In the genomic region with DNA sequence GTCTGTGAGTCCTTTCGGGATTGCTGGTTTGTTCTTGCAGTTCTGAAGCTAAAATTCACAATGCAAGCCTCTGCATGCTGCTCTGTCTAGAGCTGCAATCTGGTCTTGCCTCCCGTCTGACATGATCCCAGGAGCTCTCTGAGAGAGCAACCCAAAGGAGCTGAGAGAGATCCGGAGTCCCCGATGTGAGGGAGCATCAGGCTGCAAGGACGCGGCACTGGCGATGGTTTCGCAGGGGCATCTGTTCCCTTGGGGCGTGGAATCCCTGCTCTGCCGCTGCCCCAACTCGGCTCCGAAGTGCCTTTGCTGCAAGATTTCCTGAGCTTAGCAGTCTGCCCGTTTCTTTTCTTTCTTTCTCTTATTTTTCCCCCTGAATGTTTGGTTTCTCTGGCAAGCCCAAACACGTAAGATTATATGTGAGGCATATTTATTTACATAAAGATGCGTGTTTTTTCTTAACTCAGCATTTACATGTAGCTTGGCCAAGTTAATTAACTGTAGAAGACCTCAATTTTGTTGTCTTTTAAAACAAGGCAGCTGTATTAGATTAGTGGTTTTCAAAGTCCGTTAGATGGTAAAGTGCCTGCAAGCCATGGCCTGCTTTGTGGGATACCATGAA, we compare ENCODE assay signal across 22 cellular contexts.
DNase-seq lines count a peak whose midpoint lies in the region; ATAC-seq and TF ChIP-seq lines count a peak whose summit lies in the region.
"Had no signal": no experiment of that assay in that cellular context is flagged by ENCODE, and none has a peak within 500 bp of the region (broad histone marks: within the 10 kb centered on the region; RNA-seq: fewer than 3 reads in every experiment).

No MANE protein-coding gene starts in this region.

- H3K18ac ChIP-seq in mesendoderm (ENCODE audit: low read length): no peak overlapping the region

- TF ChIP-seq CTCF in BJ (IDR thresholded peaks at IDR 0.05; ENCODE audit: insufficient read depth, low read depth, low read length) (no peak), upper lobe of right lung (IDR thresholded peaks at IDR 0.05) (no peak)

- H3K56ac ChIP-seq in mesendoderm (ENCODE audit: low read length): no peak overlapping the region

- no peaks in the 10 kb centered on the region for H3K79me2 ChIP-seq in mesendoderm (ENCODE audit: control insufficient read depth, insufficient read depth, low read length)

- H2BK120ac ChIP-seq in mesendoderm (ENCODE audit: low read depth, low read length): no peak overlapping the region

- H2BK15ac ChIP-seq in mesendoderm (replicated peaks; ENCODE audit: low read depth): no peak overlapping the region

- no peak overlapping the region for H3K4me2 ChIP-seq in mesendoderm (ENCODE audit: low read length)

- H3K36me3 ChIP-seq in BJ (ENCODE audit: control insufficient read depth, insufficient read depth, low read length): no peaks in the 10 kb centered on the region
- H3K36me3 ChIP-seq in mesendoderm (ENCODE audit: control insufficient read depth, insufficient read depth, low read length): no peaks in the 10 kb centered on the region
- no peaks in the 10 kb centered on the region for H3K36me3 ChIP-seq in upper lobe of right lung
- H3K36me3 ChIP-seq: ascending aorta, right atrium auricular region, SJSA1, uterus had no signal

- no peaks in the 10 kb centered on the region for H3K9me3 ChIP-seq in upper lobe of right lung
- H3K9me3 ChIP-seq: ascending aorta, right atrium auricular region, SJSA1, uterus had no signal

- H4K5ac ChIP-seq in mesendoderm (ENCODE audit: low read length): no peak overlapping the region

- H3K27ac ChIP-seq in mesendoderm (ENCODE audit: low read depth, low read length): no peak overlapping the region
- no peak overlapping the region for H3K27ac ChIP-seq in upper lobe of right lung
- H3K27ac ChIP-seq: ascending aorta, right atrium auricular region, SJSA1, uterus had no signal

- 0 out of 2 replicates have a peak overlapping the region, but pooled peaks have one; percentile 11 for H3K4me3 ChIP-seq in BJ (ENCODE audit: low read depth, low read length)
- no peak overlapping the region for H3K4me3 ChIP-seq in mesendoderm (ENCODE audit: low read length)
- H3K4me3 ChIP-seq in upper lobe of right lung: no peak overlapping the region
- H3K4me3 ChIP-seq: ascending aorta, right atrium auricular region, SJSA1, uterus had no signal

- H3K79me1 ChIP-seq in mesendoderm (ENCODE audit: low read length): no peaks in the 10 kb centered on the region

- POLR2A ChIA-PET in BJ (lab: Charles Lee): no interaction called here

- no peak overlapping the region for H2AK5ac ChIP-seq in mesendoderm (ENCODE audit: low read length)

- H2BK5ac ChIP-seq in mesendoderm (ENCODE audit: low read length): no peak overlapping the region

- H3K23ac ChIP-seq in mesendoderm (ENCODE audit: low read length): no peak overlapping the region

- CTCF ChIA-PET in BJ (lab: Yijun Ruan, JAX): interaction anchor here (1.0 kb wide), 1 partner anchor 25 kb away, joined by 3 read pairs; no protein-coding TSS in a partner anchor

- no peak for ATAC-seq in upper lobe of right lung
- ATAC-seq in GM19455 (IDR thresholded peaks at IDR 0.05; ENCODE audit: unreplicated experiment): no peak

- WGBS in mesendoderm (ENCODE audit: extremely low coverage, insufficient coverage, low lambda C conversion rate): no CpG with 5 or more reads among the region's 16 CpGs

- intact Hi-C loops in upper lobe of right lung (cut with DNase I): no loop called here

- DNase-seq in BJ (ENCODE audit: low read depth) (no peak), NCI-H2171 (lab: John Stamatoyannopoulos, UW) (peak; percentile 65), ecto neural progenitor cell (ENCODE audit: low spot score) (peak; percentile 49), mesendoderm (peak; percentile 5), activated gamma-delta T cell (lab: John Stamatoyannopoulos, UW) (no peak), upper lobe of right lung (no peak)
- no peak for DNase-seq in stimulated activated CD8-positive, alpha-beta memory T cell treated with anti-CD3 and anti-CD28 coated beads, Interleukin-4, amount 100 ng/mL, for 48 hours
- DNase-seq: ACHN; activated CD4-positive, CD25-positive, alpha-beta regulatory T cell treated with anti-CD3 and anti-CD28 coated beads, Interleukin-2, amount 50 U/mL, for 72 hours; CD8-positive, alpha-beta memory T cell; cortex of kidney; erythroblast; head of caudate nucleus; NCI-H2081 treated with DMSO at 0.1 percent for 48 hours; NCI-H526 treated with DMSO at 0.1 percent for 48 hours; OCI-M1; T-helper 9 cell; uterus had no signal

- H3K4me1 ChIP-seq in mesendoderm (ENCODE audit: control insufficient read depth, low read depth, low read length): no peaks in the 10 kb centered on the region
- H3K4me1 ChIP-seq in upper lobe of right lung: no peaks in the 10 kb centered on the region
- H3K4me1 ChIP-seq: ascending aorta, right atrium auricular region, SJSA1, uterus had no signal

- H3K27me3 ChIP-seq in BJ (ENCODE audit: control insufficient read depth, insufficient read depth, low read length) (no peaks in the 10 kb centered on the region), mesendoderm (ENCODE audit: insufficient read depth, low read length, poor library complexity) (no peaks in the 10 kb centered on the region), upper lobe of right lung (no peaks in the 10 kb centered on the region)
- H3K27me3 ChIP-seq: ascending aorta, right atrium auricular region, SJSA1, uterus had no signal

- H4K8ac ChIP-seq in mesendoderm (ENCODE audit: low read depth, low read length): no peak overlapping the region

- no peak overlapping the region for H3K4ac ChIP-seq in mesendoderm (ENCODE audit: low read depth, low read length)

- no peak overlapping the region for H3K9ac ChIP-seq in mesendoderm (ENCODE audit: low read length)

Comparison
In these comparisons a context has a peak if more than half of its experiments do, and no peak if none do; other contexts are left out.
1. DNase-seq: peak in NCI-H2171 (single experiment), ecto neural progenitor cell (single experiment) and mesendoderm (single experiment); none in BJ (single experiment), stimulated activated CD8-positive, alpha-beta memory T cell treated with anti-CD3 and anti-CD28 coated beads, Interleukin-4, amount 100 ng/mL, for 48 hours (single experiment), activated gamma-delta T cell (single experiment) and upper lobe of right lung (single experiment).